12 cellular contexts compared by ENCODE assay signal in the genomic region with DNA sequence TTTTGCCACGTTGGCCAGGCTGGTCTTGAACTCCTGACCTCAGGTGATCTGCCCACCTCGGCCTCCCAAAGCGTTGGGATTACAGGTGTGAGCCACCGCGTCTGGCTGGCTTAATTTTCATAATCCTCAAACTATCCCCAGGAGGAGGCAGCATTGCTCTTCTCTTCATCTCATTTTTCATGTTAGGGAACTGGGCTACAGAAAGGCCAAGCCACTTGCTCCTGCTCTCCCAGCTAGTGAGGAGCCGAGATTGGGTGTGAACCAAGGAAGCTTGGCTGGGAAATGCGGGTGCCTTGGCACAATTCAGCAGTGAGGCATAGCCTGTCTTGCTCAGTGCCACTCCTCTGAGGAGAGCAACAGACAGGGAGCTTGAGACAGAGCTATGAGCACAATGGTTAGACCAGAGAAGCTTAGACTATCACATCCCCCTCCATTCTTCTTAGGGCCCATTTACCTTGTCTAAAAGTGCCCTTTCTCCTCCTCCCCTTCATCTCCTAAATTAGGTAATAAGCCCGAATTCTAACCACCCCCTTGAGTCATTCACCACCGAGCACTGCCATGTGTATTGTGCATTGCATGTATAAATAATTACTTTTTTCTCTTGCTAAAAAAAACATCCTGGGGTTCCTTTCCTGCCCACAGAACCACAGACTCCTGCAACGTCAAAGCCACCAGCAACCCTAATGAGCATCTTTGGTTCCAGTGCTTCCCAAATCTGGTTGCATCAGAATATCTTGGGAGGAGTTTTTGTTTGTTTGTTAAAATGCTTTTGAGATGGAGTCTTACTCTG. TPM values are rescaled to one million over a fixed set of nuclear protein-coding genes. Genes with fewer than 3 reads are reported as not detected.
DNase-seq lines count a peak whose midpoint lies in the region; ATAC-seq and TF ChIP-seq lines count a peak whose summit lies in the region.
"Had no signal": no experiment of that assay in that cellular context is flagged by ENCODE, and none has a peak within 500 bp of the region (broad histone marks: within the 10 kb centered on the region; RNA-seq: fewer than 3 reads in every experiment).

No MANE protein-coding gene starts in this region.

- no peak overlapping the region for H2BK20ac ChIP-seq in H9 (ENCODE audit: low read depth, low read length, poor library complexity, severe bottlenecking)

- DNase-seq in D341Med (ENCODE audit: low spot score) (peak; percentile 81), H9 (peak; percentile 45), OCI-M1 (lab: John Stamatoyannopoulos, UW) (peak; percentile 28), glutamatergic neuron (no peak), UCSD-AML1 (lab: John Stamatoyannopoulos, UW; ENCODE audit: unreplicated experiment) (no peak), CD14-positive monocyte (ENCODE audit: low spot score) (no peak)
- DNase-seq in naive thymus-derived CD8-positive, alpha-beta T cell, result no peak
- DNase-seq: activated CD4-positive, alpha-beta T cell treated with anti-CD3 and anti-CD28 coated beads for 4 hours; brain microvascular endothelial cell had no signal

- H3K9me3 Mint-ChIP-seq in H9 (no peaks in the 10 kb centered on the region; a peak in 2 of 5 replicates), glutamatergic neuron (ENCODE audit: unreplicated experiment) (peaks cover 3% of the 10 kb centered on the region), CD14-positive monocyte (peaks cover 7 to 19% (median 15%) of the 10 kb centered on the region in 7 donors)
- no peaks in the 10 kb centered on the region for H3K9me3 Mint-ChIP-seq in naive thymus-derived CD8-positive, alpha-beta T cell

- no peak overlapping the region for H3K23ac ChIP-seq in H9 (ENCODE audit: insufficient read length, low read depth, low read length)

- no peak overlapping the region for H3K27ac ChIP-seq in H9 (ENCODE audit: insufficient read length, low read depth, low read length)
- H3K27ac ChIP-seq: brain microvascular endothelial cell, thoracic aorta had no signal

- no peak overlapping the region for H4K91ac ChIP-seq in H9 (ENCODE audit: insufficient read length, low read depth, low read length)

- ATAC-seq in GM19328 (IDR thresholded peaks at IDR 0.05; ENCODE audit: unreplicated experiment), result no peak
- ATAC-seq in naive thymus-derived CD8-positive, alpha-beta T cell, result no peak

- no peak overlapping the region for H3K56ac ChIP-seq in H9 (ENCODE audit: insufficient read length, low read depth, low read length)

- no peaks in the 10 kb centered on the region for H3K27me3 ChIP-seq in H9 (ENCODE audit: insufficient read depth, low read length)
- H3K27me3 ChIP-seq: brain microvascular endothelial cell had no signal

- no peaks in the 10 kb centered on the region for H3K9me3 ChIP-seq in H9 (ENCODE audit: control insufficient read depth, low read depth, low read length)
- H3K9me3 ChIP-seq: thoracic aorta had no signal

- H3K23me2 ChIP-seq in H9 (ENCODE audit: insufficient read length, low read depth, low read length, poor library complexity, severe bottlenecking), result no peaks in the 10 kb centered on the region

- no peak overlapping the region for H4K8ac ChIP-seq in H9 (replicated peaks; ENCODE audit: insufficient read length, low read depth, low read length)

- no peaks in the 10 kb centered on the region for H4K20me1 ChIP-seq in H9 (ENCODE audit: control insufficient read depth, insufficient read depth, insufficient read length)

- no peak overlapping the region for H4K5ac ChIP-seq in H9 (ENCODE audit: insufficient read length, low read depth, low read length)

- H3K4me2 ChIP-seq in H9 (ENCODE audit: insufficient read depth, insufficient read length, low read length), result no peak overlapping the region

- H3K27me3 Mint-ChIP-seq in H9 (ENCODE audit: low read depth) (peaks cover 2% of the 10 kb centered on the region), glutamatergic neuron (ENCODE audit: unreplicated experiment) (peaks cover 2% of the 10 kb centered on the region), CD14-positive monocyte (ENCODE audit: low read depth in 3 of 3) (peaks cover 16 to 30% (median 20%) of the 10 kb centered on the region in 3 donors)
- H3K27me3 Mint-ChIP-seq in naive thymus-derived CD8-positive, alpha-beta T cell, result peaks cover 0 to 7% (median 3%) of the 10 kb centered on the region in 5 donors

- H3K27ac Mint-ChIP-seq in H9, result no peak overlapping the region
- H3K27ac Mint-ChIP-seq in glutamatergic neuron (ENCODE audit: unreplicated experiment), result no peak overlapping the region
- peak overlapping the region in 2 of 10 donors; percentile 5 to 12 for H3K27ac Mint-ChIP-seq in naive thymus-derived CD8-positive, alpha-beta T cell
- peak overlapping the region in 1 of 7 donors; percentile 46 for H3K27ac Mint-ChIP-seq in CD14-positive monocyte

- H2BK12ac ChIP-seq in H9 (ENCODE audit: insufficient read length, low read depth, low read length), result no peak overlapping the region

- no peak overlapping the region for H2AK5ac ChIP-seq in H9 (ENCODE audit: insufficient read length, low read length)

- no peak overlapping the region for H3K4ac ChIP-seq in H9 (ENCODE audit: low read depth, low read length)

- H3K79me1 ChIP-seq in H9 (ENCODE audit: insufficient read depth, low read depth, low read length, poor library complexity, severe bottlenecking), result no peaks in the 10 kb centered on the region

- H3K4me1 Mint-ChIP-seq in H9 (peaks cover 2 to 16% of the 10 kb centered on the region in 2 experiments), glutamatergic neuron (ENCODE audit: low read depth, unreplicated experiment) (peaks cover 2% of the 10 kb centered on the region), CD14-positive monocyte (peaks cover 16% of the 10 kb centered on the region)
- H3K4me1 Mint-ChIP-seq in naive thymus-derived CD8-positive, alpha-beta T cell, result peaks cover 2 to 10% (median 8%) of the 10 kb centered on the region in 4 donors

- H3K14ac ChIP-seq in H9 (ENCODE audit: insufficient read depth, low read length), result no peak overlapping the region

- TF ChIP-seq CTCF in H9 (conservative IDR thresholded peaks at IDR 0.05), result peak; percentile 52; the same call in 2 of the 3 replicates
- TF ChIP-seq CTCF in glutamatergic neuron (IDR thresholded peaks at IDR 0.05; ENCODE audit: partially characterized antibody, unreplicated experiment), result peak; percentile 19
- no peak for TF ChIP-seq CTCF in CD14-positive monocyte (IDR thresholded peaks at IDR 0.05)

- no peak overlapping the region for H3K4me3 Mint-ChIP-seq in H9
- H3K4me3 Mint-ChIP-seq in glutamatergic neuron (ENCODE audit: unreplicated experiment), result no peak overlapping the region
- H3K4me3 Mint-ChIP-seq in naive thymus-derived CD8-positive, alpha-beta T cell, result no peak overlapping the region
- H3K4me3 Mint-ChIP-seq in CD14-positive monocyte, result no peak overlapping the region

- no peak overlapping the region for H3T11ph ChIP-seq in H9 (ENCODE audit: low read length)

- H3K9ac ChIP-seq in H9 (ENCODE audit: extremely low read depth, insufficient read length, low read length), result no peak overlapping the region

- no peaks in the 10 kb centered on the region for H3K79me2 ChIP-seq in H9 (ENCODE audit: insufficient read depth, low read length)

- no CpG with 5 or more reads among the region's 10 CpGs for WGBS in H9 (ENCODE audit: extremely low coverage, insufficient read length, low lambda C conversion rate)

- H3K36me3 Mint-ChIP-seq in H9 (ENCODE audit: insufficient read depth in 1 of 3, low read depth in 3 of 3) (no peaks in the 10 kb centered on the region), glutamatergic neuron (ENCODE audit: unreplicated experiment) (no peaks in the 10 kb centered on the region), CD14-positive monocyte (no peaks in the 10 kb centered on the region)
- no peaks in the 10 kb centered on the region for H3K36me3 Mint-ChIP-seq in naive thymus-derived CD8-positive, alpha-beta T cell

- no peak overlapping the region for H3K18ac ChIP-seq in H9 (ENCODE audit: insufficient read length, low read depth, low read length)

- H2AFZ ChIP-seq in H9 (ENCODE audit: low read length), result no peak overlapping the region

- no peak overlapping the region for H2BK120ac ChIP-seq in H9 (ENCODE audit: low read depth, low read length, poor library complexity, severe bottlenecking)

- H3K4me1 ChIP-seq in H9 (ENCODE audit: insufficient read depth, low read length), result no peaks in the 10 kb centered on the region

- POLR2A ChIA-PET in naive thymus-derived CD8-positive, alpha-beta T cell (lab: Charles Lee), result no interaction called here

- intact Hi-C loops in CD14-positive monocyte (cut with micrococcal nuclease), result loop anchor here in 1 of 2 donors (10.0 kb wide), 1 partner anchor 49 kb away; no protein-coding TSS in a partner anchor

- H2BK15ac ChIP-seq in H9 (ENCODE audit: low read depth, low read length), result no peak overlapping the region

- H2BK5ac ChIP-seq in H9 (ENCODE audit: insufficient read length, low read length), result no peak overlapping the region

RNA-seq across cellular contexts. Expression of a gene that starts 20.0 kb away (rescaled TPM):
- total RNA-seq in H9 (2021), result 0.13 and 0.18 TPM in 2 replicates
- total RNA-seq in glutamatergic neuron (ENCODE audit: unreplicated experiment), result 80.8 TPM
- total RNA-seq in naive thymus-derived CD8-positive, alpha-beta T cell, result not detected
- 1 to 10 TPM in 1 of 3 donors, not detected in 2; 1.1 TPM for polyA plus RNA-seq in naive thymus-derived CD8-positive, alpha-beta T cell
- not detected for polyA plus RNA-seq in CD14-positive monocyte
- total RNA-seq: frontal cortex had no signal

RNA-seq across cellular contexts. Expression of a gene that starts 32.0 kb away (rescaled TPM):
- total RNA-seq in H9 (2021) (not detected in 2 replicates), glutamatergic neuron (ENCODE audit: unreplicated experiment) (not detected)
- under 1 TPM; 0.38 to 0.42 TPM for total RNA-seq in naive thymus-derived CD8-positive, alpha-beta T cell
- polyA plus RNA-seq in naive thymus-derived CD8-positive, alpha-beta T cell, result under 1 TPM; 0.09 to 0.28 (median 0.11) TPM
- polyA plus RNA-seq in CD14-positive monocyte, result not detected
- total RNA-seq: frontal cortex, thoracic aorta had no signal

RNA-seq across cellular contexts. Expression of a gene that starts 55.6 kb away (rescaled TPM):
- total RNA-seq in H9 (2021) (0.31 and 0.33 TPM in 2 replicates), glutamatergic neuron (ENCODE audit: unreplicated experiment) (310 TPM)
- not detected for total RNA-seq in naive thymus-derived CD8-positive, alpha-beta T cell
- not detected for polyA plus RNA-seq in naive thymus-derived CD8-positive, alpha-beta T cell
- not detected for polyA plus RNA-seq in CD14-positive monocyte
- total RNA-seq: thoracic aorta had no signal

Comparison
In these comparisons a context has a peak if more than half of its experiments do, and no peak if none do; other contexts are left out.
1. DNase-seq: peak in D341Med (single experiment), H9 (single experiment) and OCI-M1 (single experiment); none in glutamatergic neuron (single experiment), UCSD-AML1 (single experiment), naive thymus-derived CD8-positive, alpha-beta T cell (0 of 10) and CD14-positive monocyte (single experiment).
2. RNA of a gene that starts 20.0 kb away (total RNA-seq): 80.8 TPM in glutamatergic neuron (single experiment); 0.13 to 0.18 TPM in H9 and not detected in naive thymus-derived CD8-positive, alpha-beta T cell; every median in the first group is over 10 times any median in the second.
3. RNA of a gene that starts 55.6 kb away (total RNA-seq): 310 TPM in glutamatergic neuron (single experiment); 0.31 to 0.33 TPM in H9 and not detected in naive thymus-derived CD8-positive, alpha-beta T cell; every median in the first group is over 100 times any median in the second.